ENCODE assay signal across 18 cellular contexts in genomic region chr10:72238392-72239175, GRCh38. TPM values are rescaled to one million over a fixed set of nuclear protein-coding genes. Genes with fewer than 3 reads are reported as not detected.
DNase-seq lines count a peak whose midpoint lies in the region; ATAC-seq, FAIRE-seq and TF ChIP-seq lines count a peak whose summit lies in the region.
"Had no signal": no experiment of that assay in that cellular context is flagged by ENCODE, and none has a peak within 500 bp of the region (broad histone marks: within the 10 kb centered on the region; RNA-seq: fewer than 3 reads in every experiment).

No MANE protein-coding gene starts in this region.

- no peak for FAIRE-seq in K562 (lab: Jason Lieb, UNC)
- FAIRE-seq: A204.1, G401.6, GM12891 had no signal

- peak overlapping the region in 1 of 2 experiments; percentile 56; a peak in 1 of 4 replicates for H3K9ac ChIP-seq in K562 (ENCODE audit: insufficient read depth in 1 of 2, low read depth in 2 of 2, low read length in 2 of 2)

- intact Hi-C loops in left ventricle myocardium inferior (cut with micrococcal nuclease), result no loop called here
- intact Hi-C loops in heart right ventricle (cut with DNase I), result no loop called here
- intact Hi-C loops in K562 (cut with micrococcal nuclease), result no loop called here
- intact Hi-C loops in naive thymus-derived CD4-positive, alpha-beta T cell (cut with micrococcal nuclease), result no loop called here

- no peaks in the 10 kb centered on the region for H3K27me3 Mint-ChIP-seq in naive thymus-derived CD4-positive, alpha-beta T cell
- H3K27me3 Mint-ChIP-seq in activated T-cell treated with anti-CD3 and anti-CD28 coated beads, Interleukin-2, amount 50 U/mL, for 72 hours (ENCODE audit: low read depth), result no peaks in the 10 kb centered on the region
- H3K27me3 Mint-ChIP-seq: CD4-positive, CD25-positive, alpha-beta regulatory T cell had no signal

- no peaks in the 10 kb centered on the region for H3K79me2 ChIP-seq in K562 (ENCODE audit: control insufficient read depth, insufficient read depth, low read length)

- H3K27ac ChIP-seq in left ventricle myocardium inferior (replicated peaks), result peak overlapping the region; percentile 46
- peak overlapping the region in 2 of 10 donors; percentile 12 to 17 for H3K27ac ChIP-seq in heart right ventricle
- H3K27ac ChIP-seq in K562 (ENCODE audit: extremely low read depth, low read depth, low read length), result no peak overlapping the region; the same call in 2 of the 3 replicates
- peak overlapping the region; percentile 27 for H3K27ac ChIP-seq in naive thymus-derived CD4-positive, alpha-beta T cell (ENCODE audit: low read depth, low read length)
- H3K27ac ChIP-seq in tibial nerve, result peak overlapping the region in 3 of 4 donors; percentile 35 to 99 (median 58)

- H3K4me2 ChIP-seq in K562 (ENCODE audit: insufficient read depth, low read length), result no peak overlapping the region

- ATAC-seq in heart right ventricle (no peak), K562 (no peak), HG03280 (IDR thresholded peaks at IDR 0.05; ENCODE audit: unreplicated experiment) (no peak)
- no peak for ATAC-seq in naive thymus-derived CD4-positive, alpha-beta T cell
- ATAC-seq in activated T-cell treated with anti-CD3 and anti-CD28 coated beads, Interleukin-2, amount 50 U/mL, for 72 hours (replicated peaks in 1 of 2), result no peak

- H3K36me3 Mint-ChIP-seq in naive thymus-derived CD4-positive, alpha-beta T cell, result peaks cover 0 to 25% (median 13%) of the 10 kb centered on the region in 5 donors
- peaks cover 2 to 14% of the 10 kb centered on the region in 2 donors for H3K36me3 Mint-ChIP-seq in activated T-cell treated with anti-CD3 and anti-CD28 coated beads, Interleukin-2, amount 50 U/mL, for 72 hours (ENCODE audit: insufficient read depth in 2 of 2)

- H3K36me3 ChIP-seq in left ventricle myocardium inferior, result peaks cover 30% of the 10 kb centered on the region
- H3K36me3 ChIP-seq in heart right ventricle, result peaks cover 0 to 43% (median 18%) of the 10 kb centered on the region in 9 donors
- H3K36me3 ChIP-seq in K562 (ENCODE audit: control insufficient read depth, insufficient read depth, low read length), result peaks cover 20% of the 10 kb centered on the region
- peaks cover 0 to 32% (median 6%) of the 10 kb centered on the region in 3 experiments for H3K36me3 ChIP-seq in naive thymus-derived CD4-positive, alpha-beta T cell (ENCODE audit: control insufficient read depth in 2 of 3, insufficient read depth in 3 of 3, low read length in 3 of 3)
- peaks cover 0 to 47% (median 3%) of the 10 kb centered on the region in 3 donors for H3K36me3 ChIP-seq in tibial nerve

- no peak for DNase-seq in left ventricle myocardium inferior
- no peak for DNase-seq in heart right ventricle
- no peak for DNase-seq in K562 (ENCODE audit: extremely low read depth in 1 of 4, low spot score in 3 of 4)
- no peak for DNase-seq in naive thymus-derived CD4-positive, alpha-beta T cell
- DNase-seq in tibial nerve (ENCODE audit: low spot score in 2 of 2), result no peak
- no peak for DNase-seq in RPMI8226
- no peak for DNase-seq in activated T-cell treated with anti-CD3 and anti-CD28 coated beads, Interleukin-2, amount 50 U/mL, for 72 hours
- DNase-seq: Calu3; CD4-positive, CD25-positive, alpha-beta regulatory T cell; DMS79; KBM-7; NCI-H146; NCI-H69 had no signal

- CTCF ChIA-PET in K562 (lab: Yijun Ruan, JAX; ENCODE audit: low intra/inter-chr PET ratio), result no interaction called here
- CTCF ChIA-PET in naive thymus-derived CD4-positive, alpha-beta T cell (lab: Charles Lee), result interaction anchor here (0.6 kb wide), 1 partner anchor 13 kb away, joined by 3 read pairs; no protein-coding TSS in a partner anchor

- no peak for TF ChIP-seq POLR2A in K562 (conservative IDR thresholded peaks at IDR 0.05)
- TF ChIP-seq POLR2A in tibial nerve (IDR thresholded peaks at IDR 0.05), result no peak

- H3K9me1 ChIP-seq in K562 (ENCODE audit: control insufficient read depth, insufficient read depth, low read length), result no peaks in the 10 kb centered on the region

- H3K27ac Mint-ChIP-seq in naive thymus-derived CD4-positive, alpha-beta T cell, result peak overlapping the region in 5 of 9 donors; percentile 16 to 78 (median 38)
- H3K27ac Mint-ChIP-seq in activated T-cell treated with anti-CD3 and anti-CD28 coated beads, Interleukin-2, amount 50 U/mL, for 72 hours, result no peak overlapping the region
- H3K27ac Mint-ChIP-seq: CD4-positive, CD25-positive, alpha-beta regulatory T cell had no signal

- no peak for TF ChIP-seq RAD21 in K562 (CRISPR knock-in tag; conservative IDR thresholded peaks at IDR 0.05 in 1 of 2, IDR thresholded peaks at IDR 0.05 in 1 of 2)

- no peak overlapping the region for H3K4me3 ChIP-seq in left ventricle myocardium inferior
- no peak overlapping the region for H3K4me3 ChIP-seq in heart right ventricle
- no peak overlapping the region for H3K4me3 ChIP-seq in K562
- H3K4me3 ChIP-seq in naive thymus-derived CD4-positive, alpha-beta T cell (ENCODE audit: low read length), result no peak overlapping the region
- H3K4me3 ChIP-seq in tibial nerve, result no peak overlapping the region
- H3K4me3 ChIP-seq: HAP-1 had no signal

- no peak for TF ChIP-seq CTCF in left ventricle myocardium inferior (IDR thresholded peaks at IDR 0.05; ENCODE audit: borderline replicate concordance)
- no peak for TF ChIP-seq CTCF in heart right ventricle (IDR thresholded peaks at IDR 0.05)
- TF ChIP-seq CTCF in K562 (IDR thresholded peaks at IDR 0.05 in 2 of 3, conservative IDR thresholded peaks at IDR 0.05 in 1 of 3; ENCODE audit: insufficient read depth in 2 of 3, low read depth in 1 of 3, low read length in 3 of 3), result no peak
- no peak for TF ChIP-seq CTCF in tibial nerve (IDR thresholded peaks at IDR 0.05)

- no peak overlapping the region for H2AFZ ChIP-seq in K562 (ENCODE audit: low read depth, low read length)

- TF ChIP-seq EP300 in K562 (IDR thresholded peaks at IDR 0.05; ENCODE audit: low read length) (no peak), tibial nerve (IDR thresholded peaks at IDR 0.05) (no peak)

- WGBS in heart right ventricle, 2 donors, result 83 to 86% methylated on average over 13 of the region's 13 CpGs
- WGBS in K562 (ENCODE audit: insufficient coverage, low coverage, missing lambda C conversion rate), result 76% methylated on average over 13 of the region's 13 CpGs
- WGBS in tibial nerve, 2 donors, result 88 to 92% methylated on average over 13 of the region's 13 CpGs

- peaks cover 0 to 4% (median 0%) of the 10 kb centered on the region in 11 donors for H3K9me3 Mint-ChIP-seq in naive thymus-derived CD4-positive, alpha-beta T cell
- no peaks in the 10 kb centered on the region for H3K9me3 Mint-ChIP-seq in activated T-cell treated with anti-CD3 and anti-CD28 coated beads, Interleukin-2, amount 50 U/mL, for 72 hours
- H3K9me3 Mint-ChIP-seq: CD4-positive, CD25-positive, alpha-beta regulatory T cell had no signal

- in situ Hi-C loops in K562 (cut with MboI), result no loop called here

- H3K27me3 ChIP-seq in left ventricle myocardium inferior (ENCODE audit: low read depth) (no peaks in the 10 kb centered on the region), heart right ventricle (no peaks in the 10 kb centered on the region), K562 (ENCODE audit: control insufficient read depth in 2 of 2, insufficient read depth in 2 of 2, low read length in 2 of 2) (no peaks in the 10 kb centered on the region), tibial nerve (no peaks in the 10 kb centered on the region)
- no peaks in the 10 kb centered on the region for H3K27me3 ChIP-seq in naive thymus-derived CD4-positive, alpha-beta T cell (ENCODE audit: control insufficient read depth in 2 of 2, insufficient read depth in 2 of 2, low read length in 2 of 2)

- no peaks in the 10 kb centered on the region for H4K20me1 ChIP-seq in K562 (replicated peaks; ENCODE audit: control insufficient read depth, insufficient read depth, low read length)

- POLR2A ChIA-PET in K562 (lab: Yijun Ruan, JAX), result interaction anchor here (0.8 to 3.4 kb wide), 10 partner anchors 8 to 37 kb away, joined by 3 to 19 read pairs (median 5); partner anchors contain the start of genes ANAPC16 and ASCC1
- POLR2A ChIA-PET in naive thymus-derived CD4-positive, alpha-beta T cell (lab: Charles Lee), result interaction anchor here (0.8 to 2.6 kb wide), 4 partner anchors 9 to 93 kb away, joined by 3 to 13 read pairs (median 8); no protein-coding TSS in a partner anchor

- no TSS peak for BruUV-seq in K562 (replicated peaks; lab: Mats Ljungman, UMichigan)

- H3K9me3 ChIP-seq in left ventricle myocardium inferior (replicated peaks) (no peaks in the 10 kb centered on the region), heart right ventricle (no peaks in the 10 kb centered on the region), K562 (replicated peaks; ENCODE audit: control insufficient read depth, insufficient read depth, low read depth, low read length) (no peaks in the 10 kb centered on the region), tibial nerve (no peaks in the 10 kb centered on the region)
- no peaks in the 10 kb centered on the region for H3K9me3 ChIP-seq in naive thymus-derived CD4-positive, alpha-beta T cell (ENCODE audit: control insufficient read depth in 2 of 3, low read length in 3 of 3)
- H3K9me3 ChIP-seq: HAP-1 had no signal

- peaks cover 20 to 53% (median 35%) of the 10 kb centered on the region in 7 donors for H3K4me1 Mint-ChIP-seq in naive thymus-derived CD4-positive, alpha-beta T cell
- H3K4me1 Mint-ChIP-seq in activated T-cell treated with anti-CD3 and anti-CD28 coated beads, Interleukin-2, amount 50 U/mL, for 72 hours (ENCODE audit: low read depth), result peaks cover 47% of the 10 kb centered on the region

- H3K4me1 ChIP-seq in left ventricle myocardium inferior, result peaks cover 41% of the 10 kb centered on the region
- peaks cover 10 to 37% (median 22%) of the 10 kb centered on the region in 9 donors for H3K4me1 ChIP-seq in heart right ventricle
- H3K4me1 ChIP-seq in K562 (replicated peaks in 1 of 2; ENCODE audit: control insufficient read depth in 2 of 2, insufficient read depth in 2 of 2, low read length in 2 of 2), result peaks cover 0 to 4% of the 10 kb centered on the region in 2 experiments; a peak in 4 of 5 replicates
- peaks cover 5 to 19% of the 10 kb centered on the region in 2 donors for H3K4me1 ChIP-seq in naive thymus-derived CD4-positive, alpha-beta T cell (ENCODE audit: control insufficient read depth in 2 of 2, insufficient read depth in 2 of 2, low read length in 2 of 2)
- H3K4me1 ChIP-seq in tibial nerve, result peaks cover 0 to 40% (median 23%) of the 10 kb centered on the region in 4 donors
- H3K4me1 ChIP-seq: HAP-1 had no signal

- H3K4me3 Mint-ChIP-seq in naive thymus-derived CD4-positive, alpha-beta T cell, result no peak overlapping the region
- H3K4me3 Mint-ChIP-seq in activated T-cell treated with anti-CD3 and anti-CD28 coated beads, Interleukin-2, amount 50 U/mL, for 72 hours, result no peak overlapping the region
- H3K4me3 Mint-ChIP-seq: CD4-positive, CD25-positive, alpha-beta regulatory T cell had no signal

RNA-seq across cellular contexts. Expression of gene ASCC1, which starts 22.5 kb away (rescaled TPM):
- 37.0 TPM for total RNA-seq in left ventricle myocardium inferior
- total RNA-seq in heart right ventricle, result 10 to 100 TPM; 25.2 to 40.5 (median 33.0) TPM
- 10 to 100 TPM in 1 of 2 donors, 1 to 10 TPM in 1; 8.4 to 35.8 TPM for polyA plus RNA-seq in heart right ventricle
- 49.7 and 77.0 TPM in 2 replicates for total RNA-seq in K562 (2011; cell fraction: chromatin; rRNA removed; ENCODE audit: low replicate concordance)
- total RNA-seq in K562 (2011; cell fraction: nucleolus; rRNA removed), result 28.7 and 34.9 TPM in 2 replicates
- total RNA-seq in K562 (2011; cell fraction: nucleoplasm; rRNA removed), result 43.5 and 57.0 TPM in 2 replicates
- 27.6 and 31.7 TPM in 2 replicates for total RNA-seq in K562 (2014; rRNA removed)
- total RNA-seq in K562 (2014; rRNA removed; fragmentation: Illumina TruSeq; extraction: Trizol), result 52.8 and 62.6 TPM in 2 replicates
- 33.3 and 38.2 TPM in 2 replicates for total RNA-seq in K562 (2015; rRNA removed; fragmentation: Illumina TruSeq; extraction: Trizol)
- total RNA-seq in K562 (2021), result 45.7 and 48.4 TPM in 2 replicates
- 53.2 and 64.1 TPM in 2 replicates for polyA plus RNA-seq in K562 (2011; rRNA removed)
- polyA plus RNA-seq in K562 (2011; cell fraction: cytosol; rRNA removed), result 20.9 and 37.8 TPM in 2 replicates
- 13.5 and 19.8 TPM in 2 replicates for polyA plus RNA-seq in K562 (2011; cell fraction: nucleus; rRNA removed)
- polyA plus RNA-seq in K562 (2012), result 39.1 and 50.0 TPM in 2 replicates
- polyA plus RNA-seq in K562 (2014; fragmentation: Illumina TruSeq; extraction: Trizol), result 54.4 and 70.0 TPM in 2 replicates
- 10 to 100 TPM; 50.8 to 73.3 TPM for polyA plus RNA-seq in K562 (2014; fragmentation: Nextera tagmentation; extraction: Ambion mirVana)
- 42.7 and 55.5 TPM in 2 replicates for polyA plus RNA-seq in K562 (2014; rRNA removed)
- polyA minus RNA-seq in K562 (2011; rRNA and poly(A)+ RNA removed), result 90.3 and 97.7 TPM in 2 replicates
- 35.1 and 39.2 TPM in 2 replicates for polyA minus RNA-seq in K562 (2011; cell fraction: cytosol; rRNA and poly(A)+ RNA removed)
- 13.6 and 33.1 TPM in 2 replicates for polyA minus RNA-seq in K562 (2011; cell fraction: nucleus; rRNA and poly(A)+ RNA removed)
- total RNA-seq in naive thymus-derived CD4-positive, alpha-beta T cell, result 10 to 100 TPM; 19.4 to 33.1 (median 24.2) TPM
- 10 to 100 TPM; 25.2 to 27.1 TPM for polyA plus RNA-seq in naive thymus-derived CD4-positive, alpha-beta T cell
- total RNA-seq in tibial nerve, result 10 to 100 TPM; 34.2 to 85.7 (median 54.2) TPM
- total RNA-seq in activated T-cell treated with anti-CD3 and anti-CD28 coated beads, Interleukin-2, amount 50 U/mL, for 72 hours, result 10 to 100 TPM; 81.2 to 84.3 TPM

RNA-seq across cellular contexts. Expression of gene ANAPC16, which starts 22.8 kb away (rescaled TPM):
- total RNA-seq in left ventricle myocardium inferior (256 TPM), heart right ventricle (100 to 1,000 TPM; 181 to 246 (median 221) TPM), K562 (2014; rRNA removed) (42.6 and 55.8 TPM in 2 replicates), K562 (2014; rRNA removed; fragmentation: Illumina TruSeq; extraction: Trizol) (108 and 111 TPM in 2 replicates), K562 (2015; rRNA removed; fragmentation: Illumina TruSeq; extraction: Trizol) (79.7 and 87.7 TPM in 2 replicates), K562 (2021) (72.5 and 72.7 TPM in 2 replicates), tibial nerve (10 to 100 TPM; 52.6 to 72.3 (median 61.9) TPM)
- polyA plus RNA-seq in heart right ventricle (100 to 1,000 TPM; 129 to 149 TPM), K562 (2011; rRNA removed) (162 and 168 TPM in 2 replicates), K562 (2014; fragmentation: Illumina TruSeq; extraction: Trizol) (74.2 and 85.3 TPM in 2 replicates), K562 (2014; fragmentation: Nextera tagmentation; extraction: Ambion mirVana) (100 to 1,000 TPM; 184 to 208 TPM), K562 (2014; rRNA removed) (112 and 134 TPM in 2 replicates)
- total RNA-seq in K562 (2011; cell fraction: chromatin; rRNA removed; ENCODE audit: low replicate concordance), result 13.7 and 30.0 TPM in 2 replicates
- total RNA-seq in K562 (2011; cell fraction: nucleolus; rRNA removed), result 13.7 and 15.7 TPM in 2 replicates
- 30.3 and 57.6 TPM in 2 replicates for total RNA-seq in K562 (2011; cell fraction: nucleoplasm; rRNA removed)
- 47.9 and 96.2 TPM in 2 replicates for polyA plus RNA-seq in K562 (2011; cell fraction: cytosol; rRNA removed)
- 27.0 and 46.2 TPM in 2 replicates for polyA plus RNA-seq in K562 (2011; cell fraction: nucleus; rRNA removed)
- polyA plus RNA-seq in K562 (2012), result 85.3 and 238 TPM in 2 replicates
- 41.3 and 52.4 TPM in 2 replicates for polyA minus RNA-seq in K562 (2011; rRNA and poly(A)+ RNA removed)
- polyA minus RNA-seq in K562 (2011; cell fraction: cytosol; rRNA and poly(A)+ RNA removed), result 13.9 and 15.1 TPM in 2 replicates
- 3.2 and 10.0 TPM in 2 replicates for polyA minus RNA-seq in K562 (2011; cell fraction: nucleus; rRNA and poly(A)+ RNA removed)
- 100 to 1,000 TPM in 3 of 5 experiments, 10 to 100 TPM in 2; 85.5 to 131 (median 105) TPM for total RNA-seq in naive thymus-derived CD4-positive, alpha-beta T cell
- 100 to 1,000 TPM; 318 to 445 TPM for polyA plus RNA-seq in naive thymus-derived CD4-positive, alpha-beta T cell
- 100 to 1,000 TPM; 183 to 197 TPM for total RNA-seq in activated T-cell treated with anti-CD3 and anti-CD28 coated beads, Interleukin-2, amount 50 U/mL, for 72 hours

RNA-seq across cellular contexts. Expression of gene DDIT4, which starts 35.1 kb away (rescaled TPM):
- total RNA-seq in left ventricle myocardium inferior (66.3 TPM), heart right ventricle (100 to 1,000 TPM in 1 of 10 donors, 10 to 100 TPM in 9; 13.6 to 102 (median 30.2) TPM), K562 (2014; rRNA removed) (593 and 675 TPM in 2 replicates), K562 (2014; rRNA removed; fragmentation: Illumina TruSeq; extraction: Trizol) (159 and 200 TPM in 2 replicates), K562 (2015; rRNA removed; fragmentation: Illumina TruSeq; extraction: Trizol) (13.2 and 14.7 TPM in 2 replicates), K562 (2021) (453 and 674 TPM in 2 replicates), tibial nerve (1,000 to 10,000 TPM; 1,317 to 2,202 (median 1,604) TPM)
- polyA plus RNA-seq in heart right ventricle (100 to 1,000 TPM in 1 of 2 donors, 10 to 100 TPM in 1; 64.7 to 135 TPM), K562 (2011; rRNA removed) (228 and 529 TPM in 2 replicates), K562 (2014; fragmentation: Illumina TruSeq; extraction: Trizol) (107 and 370 TPM in 2 replicates), K562 (2014; fragmentation: Nextera tagmentation; extraction: Ambion mirVana) (10 to 100 TPM in 1 of 2 experiments, 1 to 10 TPM in 1; 8.2 to 12.3 TPM), K562 (2014; rRNA removed) (362 and 564 TPM in 2 replicates)
- total RNA-seq in K562 (2011; cell fraction: chromatin; rRNA removed; ENCODE audit: low replicate concordance), result 185 and 371 TPM in 2 replicates
- total RNA-seq in K562 (2011; cell fraction: nucleolus; rRNA removed), result 455 and 610 TPM in 2 replicates
- 314 and 392 TPM in 2 replicates for total RNA-seq in K562 (2011; cell fraction: nucleoplasm; rRNA removed)
- 345 and 451 TPM in 2 replicates for polyA plus RNA-seq in K562 (2011; cell fraction: cytosol; rRNA removed)
- 384 and 450 TPM in 2 replicates for polyA plus RNA-seq in K562 (2011; cell fraction: nucleus; rRNA removed)
- 184 and 695 TPM in 2 replicates for polyA plus RNA-seq in K562 (2012)
- polyA minus RNA-seq in K562 (2011; rRNA and poly(A)+ RNA removed), result 156 and 267 TPM in 2 replicates
- polyA minus RNA-seq in K562 (2011; cell fraction: cytosol; rRNA and poly(A)+ RNA removed), result 180 and 395 TPM in 2 replicates
- polyA minus RNA-seq in K562 (2011; cell fraction: nucleus; rRNA and poly(A)+ RNA removed), result 272 and 555 TPM in 2 replicates
- 100 to 1,000 TPM in 3 of 5 experiments, 10 to 100 TPM in 2; 25.4 to 335 (median 135) TPM for total RNA-seq in naive thymus-derived CD4-positive, alpha-beta T cell
- 100 to 1,000 TPM in 1 of 2 donors, 10 to 100 TPM in 1; 80.4 to 219 TPM for polyA plus RNA-seq in naive thymus-derived CD4-positive, alpha-beta T cell
- 1,000 to 10,000 TPM; 1,119 to 1,202 TPM for total RNA-seq in activated T-cell treated with anti-CD3 and anti-CD28 coated beads, Interleukin-2, amount 50 U/mL, for 72 hours
